In genomic region chr16:86584071-86584685, GRCh38 we compare ENCODE assay signal across 1 cellular context.
TF ChIP-seq lines count a peak whose summit lies in the region.

No MANE protein-coding gene starts in this region.

TF ChIP-seq in HEK293, 187 proteins besides CTCF, POLR2A, EP300 and RAD21:
- TF ChIP-seq, protein P1, sequence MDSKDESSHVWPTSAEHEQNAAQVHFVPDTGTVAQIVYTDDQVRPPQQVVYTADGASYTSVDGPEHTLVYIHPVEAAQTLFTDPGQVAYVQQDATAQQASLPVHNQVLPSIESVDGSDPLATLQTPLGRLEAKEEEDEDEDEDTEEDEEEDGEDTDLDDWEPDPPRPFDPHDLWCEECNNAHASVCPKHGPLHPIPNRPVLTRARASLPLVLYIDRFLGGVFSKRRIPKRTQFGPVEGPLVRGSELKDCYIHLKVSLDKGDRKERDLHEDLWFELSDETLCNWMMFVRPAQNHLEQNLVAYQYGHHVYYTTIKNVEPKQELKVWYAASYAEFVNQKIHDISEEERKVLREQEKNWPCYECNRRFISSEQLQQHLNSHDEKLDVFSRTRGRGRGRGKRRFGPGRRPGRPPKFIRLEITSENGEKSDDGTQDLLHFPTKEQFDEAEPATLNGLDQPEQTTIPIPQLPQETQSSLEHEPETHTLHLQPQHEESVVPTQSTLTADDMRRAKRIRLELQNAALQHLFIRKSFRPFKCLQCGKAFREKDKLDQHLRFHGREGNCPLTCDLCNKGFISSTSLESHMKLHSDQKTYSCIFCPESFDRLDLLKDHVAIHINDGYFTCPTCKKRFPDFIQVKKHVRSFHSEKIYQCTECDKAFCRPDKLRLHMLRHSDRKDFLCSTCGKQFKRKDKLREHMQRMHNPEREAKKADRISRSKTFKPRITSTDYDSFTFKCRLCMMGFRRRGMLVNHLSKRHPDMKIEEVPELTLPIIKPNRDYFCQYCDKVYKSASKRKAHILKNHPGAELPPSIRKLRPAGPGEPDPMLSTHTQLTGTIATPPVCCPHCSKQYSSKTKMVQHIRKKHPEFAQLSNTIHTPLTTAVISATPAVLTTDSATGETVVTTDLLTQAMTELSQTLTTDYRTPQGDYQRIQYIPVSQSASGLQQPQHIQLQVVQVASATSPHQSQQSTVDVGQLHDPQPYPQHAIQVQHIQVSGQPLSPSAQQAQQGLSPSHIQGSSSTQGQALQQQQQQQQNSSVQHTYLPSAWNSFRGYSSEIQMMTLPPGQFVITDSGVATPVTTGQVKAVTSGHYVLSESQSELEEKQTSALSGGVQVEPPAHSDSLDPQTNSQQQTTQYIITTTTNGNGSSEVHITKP (tag by site-specific recombination; IDR thresholded peaks at IDR 0.05): peak; percentile 54; the same call in 1 of the 2 replicates
- TF ChIP-seq ZNF670 (tag by site-specific recombination; IDR thresholded peaks at IDR 0.05; ENCODE audit: low read depth): no peak
